ENCODE assay signal across 15 cellular contexts in genomic region chr2:15860760-15861159, GRCh38.
"Had no signal": no experiment of that assay in that cellular context is flagged by ENCODE, and none has a peak within 500 bp of the region (broad histone marks: within the 10 kb centered on the region; RNA-seq: fewer than 3 reads in every experiment).

No MANE protein-coding gene starts in this region.

- H3K36me3 ChIP-seq: adrenal gland, prostate gland, spleen had no signal

- ATAC-seq: sciatic nerve; stimulated activated naive CD8-positive, alpha-beta T cell treated with anti-CD3 and anti-CD28 coated beads, Interleukin-15, amount 100 ng/mL, for 72 hours had no signal

- H3K4me3 ChIP-seq: adrenal gland, prostate gland, spleen had no signal

- DNase-seq: activated CD4-positive, alpha-beta memory T cell treated with anti-CD3 and anti-CD28 coated beads, Interleukin-2, amount 10 ng/mL, durations not matched to agents 7 days and 5 days; activated effector memory CD4-positive, alpha-beta T cell treated with Interleukin-2 at 50 U/mL for 16 hours; activated T-cell treated with anti-CD3 and anti-CD28 coated beads, Interleukin-2, amount 50 U/mL, for 24 hours; adrenal gland; dermis blood vessel endothelial cell; hippocampal formation; kidney glomerular epithelial cell; nephron progenitor cell; spleen; stimulated activated naive CD8-positive, alpha-beta T cell treated with anti-CD3 and anti-CD28 coated beads, Interleukin-15, amount 100 ng/mL, for 72 hours; T1000 had no signal

- H3K27ac ChIP-seq: adrenal gland, prostate gland, spleen had no signal

- H3K27me3 Mint-ChIP-seq: activated CD4-positive, alpha-beta memory T cell treated with anti-CD3 and anti-CD28 coated beads, Interleukin-2, amount 10 ng/mL, durations not matched to agents 7 days and 5 days; type B pancreatic cell had no signal

- H3K36me3 Mint-ChIP-seq: activated naive CD4-positive, alpha-beta T cell treated with anti-CD3 and anti-CD28 coated beads, Interleukin-2, amount 50 U/mL, for 24 hours; type B pancreatic cell had no signal

- H3K4me1 ChIP-seq: adrenal gland, prostate gland, spleen had no signal

- H3K27ac Mint-ChIP-seq: activated CD4-positive, alpha-beta memory T cell treated with anti-CD3 and anti-CD28 coated beads, Interleukin-2, amount 10 ng/mL, durations not matched to agents 7 days and 5 days; activated naive CD4-positive, alpha-beta T cell treated with anti-CD3 and anti-CD28 coated beads, Interleukin-2, amount 50 U/mL, for 24 hours; activated T-cell treated with anti-CD3 and anti-CD28 coated beads, Interleukin-2, amount 50 U/mL, for 24 hours; nephron progenitor cell; stimulated activated naive CD8-positive, alpha-beta T cell treated with anti-CD3 and anti-CD28 coated beads, Interleukin-15, amount 100 ng/mL, for 72 hours; type B pancreatic cell had no signal

- H3K4me3 Mint-ChIP-seq: activated CD4-positive, alpha-beta memory T cell treated with anti-CD3 and anti-CD28 coated beads, Interleukin-2, amount 10 ng/mL, durations not matched to agents 7 days and 5 days; activated naive CD4-positive, alpha-beta T cell treated with anti-CD3 and anti-CD28 coated beads, Interleukin-2, amount 50 U/mL, for 24 hours; activated T-cell treated with anti-CD3 and anti-CD28 coated beads, Interleukin-2, amount 50 U/mL, for 24 hours; nephron progenitor cell; stimulated activated naive CD8-positive, alpha-beta T cell treated with anti-CD3 and anti-CD28 coated beads, Interleukin-15, amount 100 ng/mL, for 72 hours; type B pancreatic cell had no signal

- H3K9me3 ChIP-seq: adrenal gland, prostate gland, spleen had no signal

- H3K4me1 Mint-ChIP-seq: activated CD4-positive, alpha-beta memory T cell treated with anti-CD3 and anti-CD28 coated beads, Interleukin-2, amount 10 ng/mL, durations not matched to agents 7 days and 5 days; activated naive CD4-positive, alpha-beta T cell treated with anti-CD3 and anti-CD28 coated beads, Interleukin-2, amount 50 U/mL, for 24 hours; stimulated activated naive CD8-positive, alpha-beta T cell treated with anti-CD3 and anti-CD28 coated beads, Interleukin-15, amount 100 ng/mL, for 72 hours had no signal
